Comparison of ENCODE assay signal across 11 cellular contexts in genomic region chr6:169424821-169425240, GRCh38.
DNase-seq lines count a peak whose midpoint lies in the region; ATAC-seq and TF ChIP-seq lines count a peak whose summit lies in the region.
"Had no signal": no experiment of that assay in that cellular context is flagged by ENCODE, and none has a peak within 500 bp of the region (broad histone marks: within the 10 kb centered on the region; RNA-seq: fewer than 3 reads in every experiment).

No MANE protein-coding gene starts in this region.

- TF ChIP-seq CTCF in left ventricle myocardium inferior (IDR thresholded peaks at IDR 0.05; ENCODE audit: borderline replicate concordance) (no peak), right atrium auricular region (IDR thresholded peaks at IDR 0.05) (no peak), tibial artery (IDR thresholded peaks at IDR 0.05) (no peak)

- H3K4me1 ChIP-seq in left ventricle myocardium inferior, result peaks cover 8% of the 10 kb centered on the region
- H3K4me1 ChIP-seq in right atrium auricular region, result no peaks in the 10 kb centered on the region
- H3K4me1 ChIP-seq in adipocyte (ENCODE audit: control insufficient read depth, insufficient read depth, low read length), result peaks cover 17% of the 10 kb centered on the region
- peaks cover 0 to 18% (median 3%) of the 10 kb centered on the region in 4 donors for H3K4me1 ChIP-seq in tibial artery

- H3K27ac ChIP-seq in left ventricle myocardium inferior (replicated peaks) (no peak overlapping the region), right atrium auricular region (no peak overlapping the region), tibial artery (peak overlapping the region in 1 of 2 donors; percentile 46)

- H3K27me3 ChIP-seq in left ventricle myocardium inferior (ENCODE audit: low read depth), result peaks cover 57% of the 10 kb centered on the region
- no peaks in the 10 kb centered on the region for H3K27me3 ChIP-seq in right atrium auricular region
- H3K27me3 ChIP-seq in adipocyte (replicated peaks; ENCODE audit: control insufficient read depth, insufficient read depth, low read length), result no peaks in the 10 kb centered on the region
- no peaks in the 10 kb centered on the region for H3K27me3 ChIP-seq in tibial artery

- H3K4me3 ChIP-seq in left ventricle myocardium inferior (peak overlapping the region; percentile 2), right atrium auricular region (no peak overlapping the region), adipocyte (ENCODE audit: low read length) (peak overlapping the region; percentile 39), tibial artery (peak overlapping the region; percentile 30 to 31)
- H3K4me3 ChIP-seq: GM12878 had no signal

- DNase-seq in left ventricle myocardium inferior (no peak), right atrium auricular region (ENCODE audit: low spot score) (no peak), adipocyte (ENCODE audit: low read depth) (no peak), left colon (no peak), tibial artery (peak in 1 of 2 donors; percentile 77), hypothalamus (lab: John Stamatoyannopoulos, UW) (no peak)
- DNase-seq in effector CD8-positive, alpha-beta T cell (lab: John Stamatoyannopoulos, UW), result no peak
- DNase-seq: DMS79 treated with DMSO at 0.1 percent for 48 hours, NCI-H2081 treated with DMSO at 0.1 percent for 48 hours had no signal

- H3K36me3 ChIP-seq in left ventricle myocardium inferior (no peaks in the 10 kb centered on the region), right atrium auricular region (no peaks in the 10 kb centered on the region), adipocyte (ENCODE audit: control insufficient read depth, insufficient read depth, low read length, severe bottlenecking) (no peaks in the 10 kb centered on the region), tibial artery (no peaks in the 10 kb centered on the region)

- H3K9ac ChIP-seq in adipocyte (ENCODE audit: low read length), result peak overlapping the region; percentile 24

- intact Hi-C loops in left ventricle myocardium inferior (cut with micrococcal nuclease), result no loop called here
- intact Hi-C loops in left colon (cut with DNase I, micrococcal nuclease), result no loop called here
- intact Hi-C loops in tibial artery (cut with DNase I; ENCODE audit: low total_unique reads), result no loop called here

- H3K9me3 ChIP-seq in left ventricle myocardium inferior (replicated peaks), result peaks cover 4% of the 10 kb centered on the region
- H3K9me3 ChIP-seq in right atrium auricular region, result peaks cover 0 to 4% of the 10 kb centered on the region in 2 donors
- H3K9me3 ChIP-seq in adipocyte (ENCODE audit: control insufficient read depth, low read length), result no peaks in the 10 kb centered on the region
- H3K9me3 ChIP-seq in tibial artery, result no peaks in the 10 kb centered on the region

- ATAC-seq in left colon (peak; percentile 58), GM19463 (IDR thresholded peaks at IDR 0.05; ENCODE audit: unreplicated experiment) (no peak)
- ATAC-seq: GM12878 had no signal

Comparison
In these comparisons a context has a peak if more than half of its experiments do, and no peak if none do; other contexts are left out.
1. H3K4me3 ChIP-seq: peak in left ventricle myocardium inferior (single experiment), adipocyte (single experiment) and tibial artery (2 of 2); none in right atrium auricular region (0 of 2).